Comparison of ENCODE assay signal across 8 cellular contexts in the genomic region with DNA sequence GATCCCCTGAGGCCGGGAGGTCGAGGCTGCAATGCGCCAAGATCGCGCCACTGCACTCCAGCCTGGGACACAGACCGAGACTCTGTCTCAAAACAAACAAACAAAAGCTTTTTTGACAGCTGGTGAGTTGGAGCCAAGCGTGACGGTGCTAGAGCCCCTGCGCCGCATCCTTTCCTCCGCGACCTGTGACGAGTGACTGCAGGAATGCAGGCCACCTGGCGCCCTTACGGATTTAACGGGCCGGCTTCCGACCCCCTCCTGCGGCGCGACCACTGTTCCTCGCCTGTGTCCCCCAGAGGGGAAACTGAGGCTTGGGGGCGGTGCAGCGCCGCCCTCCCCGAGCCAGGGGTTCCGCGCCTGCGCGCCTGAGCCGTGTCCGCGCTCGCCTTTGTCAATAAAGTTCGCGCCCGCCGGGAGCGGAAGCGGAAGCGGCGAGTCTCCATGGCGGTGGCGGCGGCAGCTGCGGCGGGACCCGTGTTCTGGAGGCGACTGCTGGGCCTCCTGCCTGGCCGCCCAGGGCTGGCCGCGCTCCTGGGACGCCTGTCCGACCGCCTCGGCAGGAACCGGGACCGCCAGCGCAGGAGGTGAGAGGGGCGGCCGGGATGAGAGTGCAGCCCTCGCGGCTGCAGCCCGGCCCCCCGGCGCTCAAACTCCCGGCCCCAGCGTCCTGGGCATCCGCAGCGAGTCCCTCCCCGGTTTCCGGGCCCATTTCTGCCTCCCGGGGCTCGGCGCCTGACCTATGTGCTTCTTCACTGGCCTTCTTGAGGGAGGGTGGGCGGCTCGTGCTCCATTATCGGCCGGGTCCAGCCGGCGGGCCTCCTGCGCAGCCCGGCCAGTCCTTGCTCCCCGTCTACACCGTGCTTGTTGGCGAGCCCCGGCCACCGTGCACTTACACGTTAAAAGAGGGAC. TPM values are rescaled to one million over a fixed set of nuclear protein-coding genes. Genes with fewer than 3 reads are reported as not detected.
DNase-seq lines count a peak whose midpoint lies in the region; ATAC-seq and TF ChIP-seq lines count a peak whose summit lies in the region.

A gene with protein sequence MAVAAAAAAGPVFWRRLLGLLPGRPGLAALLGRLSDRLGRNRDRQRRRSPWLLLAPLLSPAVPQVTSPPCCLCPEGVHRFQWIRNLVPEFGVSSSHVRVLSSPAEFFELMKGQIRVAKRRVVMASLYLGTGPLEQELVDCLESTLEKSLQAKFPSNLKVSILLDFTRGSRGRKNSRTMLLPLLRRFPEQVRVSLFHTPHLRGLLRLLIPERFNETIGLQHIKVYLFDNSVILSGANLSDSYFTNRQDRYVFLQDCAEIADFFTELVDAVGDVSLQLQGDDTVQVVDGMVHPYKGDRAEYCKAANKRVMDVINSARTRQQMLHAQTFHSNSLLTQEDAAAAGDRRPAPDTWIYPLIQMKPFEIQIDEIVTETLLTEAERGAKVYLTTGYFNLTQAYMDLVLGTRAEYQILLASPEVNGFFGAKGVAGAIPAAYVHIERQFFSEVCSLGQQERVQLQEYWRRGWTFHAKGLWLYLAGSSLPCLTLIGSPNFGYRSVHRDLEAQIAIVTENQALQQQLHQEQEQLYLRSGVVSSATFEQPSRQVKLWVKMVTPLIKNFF (plus strand): TSS at position 425 of the 909 bp plus-strand sequence. CDS start 17 bp downstream, at position 442.

- CTCF ChIA-PET in activated naive CD4-positive, alpha-beta T cell treated with anti-CD3 and anti-CD28 coated beads for 36 hours (lab: Charles Lee), result interaction anchor here (1.4 to 2.9 kb wide), 3 partner anchors 11 to 43 kb away, joined by 3 to 12 read pairs (median 4); no protein-coding TSS in a partner anchor

- H3K4me3 Mint-ChIP-seq in IgD-negative memory B cell, result peak within 1 kb of the TSS; percentile 88 to 93 (median 92)
- peak within 1 kb of the TSS; percentile 93 for H3K4me3 Mint-ChIP-seq in activated naive CD4-positive, alpha-beta T cell treated with anti-CD3 and anti-CD28 coated beads for 36 hours

- peaks cover 6 to 55% (median 23%) of the 10 kb centered on the region in 3 donors for H3K4me1 ChIP-seq in gastroesophageal sphincter
- peaks cover 84 to 86% of the 10 kb centered on the region in 2 experiments for H3K4me1 ChIP-seq in neutrophil (ENCODE audit: control insufficient read depth in 1 of 2, insufficient read depth in 1 of 2, low read depth in 1 of 2, low read length in 1 of 2)
- peaks cover 83% of the 10 kb centered on the region for H3K4me1 ChIP-seq in suprapubic skin

- H3K27ac ChIP-seq in gastroesophageal sphincter (peak within 1 kb of the TSS; percentile 79 to 94 (median 89)), neutrophil (peak within 1 kb of the TSS; percentile 97), suprapubic skin (peak within 1 kb of the TSS; percentile 93)

- ATAC-seq in GM18861 (IDR thresholded peaks at IDR 0.05; ENCODE audit: unreplicated experiment) (peak; percentile 41), gastroesophageal sphincter (peak; percentile 78)

- intact Hi-C loops in activated naive CD4-positive, alpha-beta T cell treated with anti-CD3 and anti-CD28 coated beads for 36 hours (cut with micrococcal nuclease), result no loop called here

- no CpG with 5 or more reads among the region's 89 CpGs for WGBS in gastroesophageal sphincter (ENCODE audit: low coverage in 1 of 2), 2 donors
- 0% methylated on average over 16 of the region's 89 CpGs for WGBS in suprapubic skin

- H3K27me3 ChIP-seq in gastroesophageal sphincter (no peaks in the 10 kb centered on the region), neutrophil (no peaks in the 10 kb centered on the region), suprapubic skin (no peaks in the 10 kb centered on the region)

- TF ChIP-seq EP300 in gastroesophageal sphincter (IDR thresholded peaks at IDR 0.05) (no peak), suprapubic skin (IDR thresholded peaks at IDR 0.05) (no peak)

- H3K4me3 ChIP-seq in gastroesophageal sphincter (peak within 1 kb of the TSS; percentile 90 to 91), neutrophil (ENCODE audit: low read depth in 1 of 2, low read length in 1 of 2) (peak within 1 kb of the TSS; percentile 78 to 92), suprapubic skin (peak within 1 kb of the TSS; percentile 100)

- H3K36me3 Mint-ChIP-seq in IgD-negative memory B cell, result peaks cover 2% of the 10 kb centered on the region
- peaks cover 28% of the 10 kb centered on the region for H3K36me3 Mint-ChIP-seq in activated naive CD4-positive, alpha-beta T cell treated with anti-CD3 and anti-CD28 coated beads for 36 hours (ENCODE audit: low read depth)

- H3K4me1 Mint-ChIP-seq in IgD-negative memory B cell, result peaks cover 28 to 33% (median 31%) of the 10 kb centered on the region in 3 donors
- peaks cover 63% of the 10 kb centered on the region for H3K4me1 Mint-ChIP-seq in activated naive CD4-positive, alpha-beta T cell treated with anti-CD3 and anti-CD28 coated beads for 36 hours (ENCODE audit: low read depth)

- H3K9me3 ChIP-seq in gastroesophageal sphincter (no peaks in the 10 kb centered on the region), neutrophil (no peaks in the 10 kb centered on the region), suprapubic skin (no peaks in the 10 kb centered on the region)

- peak; percentile 82 for DNase-seq in ACHN
- DNase-seq in SK-MEL-5 (ENCODE audit: low read depth, low spot score), result peak; percentile 87
- peak; percentile 86 for DNase-seq in activated naive CD4-positive, alpha-beta T cell treated with anti-CD3 and anti-CD28 coated beads for 36 hours
- peak; percentile 85 to 94 for DNase-seq in suprapubic skin (ENCODE audit: low spot score in 2 of 2)

- TF ChIP-seq POLR2A in gastroesophageal sphincter (IDR thresholded peaks at IDR 0.05) (peak; percentile 76 to 85), suprapubic skin (IDR thresholded peaks at IDR 0.05) (peak; percentile 26 to 79)

- no peaks in the 10 kb centered on the region for H3K27me3 Mint-ChIP-seq in IgD-negative memory B cell
- H3K27me3 Mint-ChIP-seq in activated naive CD4-positive, alpha-beta T cell treated with anti-CD3 and anti-CD28 coated beads for 36 hours (ENCODE audit: low read depth), result no peaks in the 10 kb centered on the region

- in situ Hi-C loops in ACHN (cut with HindIII; ENCODE audit: low pct_ligation_motif_present, low pct_unique_long_range_greater_than_20kb, low sequenced_read_pairs), result no loop called here
- in situ Hi-C loops in SK-MEL-5 (cut with HindIII; ENCODE audit: low pct_unique_long_range_greater_than_20kb, low sequenced_read_pairs), result no loop called here

- no peaks in the 10 kb centered on the region for H3K9me3 Mint-ChIP-seq in IgD-negative memory B cell
- H3K9me3 Mint-ChIP-seq in activated naive CD4-positive, alpha-beta T cell treated with anti-CD3 and anti-CD28 coated beads for 36 hours, result no peaks in the 10 kb centered on the region

- peak within 1 kb of the TSS; percentile 88 to 92 (median 89) for H3K27ac Mint-ChIP-seq in IgD-negative memory B cell
- peak within 1 kb of the TSS; percentile 99 for H3K27ac Mint-ChIP-seq in activated naive CD4-positive, alpha-beta T cell treated with anti-CD3 and anti-CD28 coated beads for 36 hours

- TF ChIP-seq CTCF in gastroesophageal sphincter (IDR thresholded peaks at IDR 0.05) (peak in 2 of 4 experiments; percentile 12 to 27), neutrophil (IDR thresholded peaks at IDR 0.05) (peak; percentile 53), suprapubic skin (IDR thresholded peaks at IDR 0.05) (no peak)

- H3K36me3 ChIP-seq in gastroesophageal sphincter (no peaks in the 10 kb centered on the region), neutrophil (no peaks in the 10 kb centered on the region), suprapubic skin (no peaks in the 10 kb centered on the region)

RNA-seq across cellular contexts. Expression of the gene that starts here (rescaled TPM):
- 49.7 TPM for polyA plus RNA-seq in IgD-negative memory B cell
- total RNA-seq in SK-MEL-5 (2014; rRNA removed; shearing (Covaris generic)), result 41.7 and 43.5 TPM in 2 replicates
- polyA plus RNA-seq in SK-MEL-5 (2015; cell fraction: cytosol; rRNA removed), result 48.1 and 63.6 TPM in 2 replicates
- polyA plus RNA-seq in SK-MEL-5 (2015; cell fraction: nucleus; rRNA removed), result 282 and 416 TPM in 2 replicates
- 10 to 100 TPM; 69.0 to 73.1 TPM for total RNA-seq in activated naive CD4-positive, alpha-beta T cell treated with anti-CD3 and anti-CD28 coated beads for 36 hours
- total RNA-seq in gastroesophageal sphincter, result 10 to 100 TPM; 24.1 to 53.0 (median 38.8) TPM
- total RNA-seq in suprapubic skin, result 10 to 100 TPM; 23.9 to 51.7 (median 34.2) TPM

Comparison
In these comparisons a context has a peak if more than half of its experiments do, and no peak if none do; other contexts are left out.
1. Peak in every context shown above with its lines: DNase-seq, ATAC-seq, H3K4me3 ChIP-seq and H3K27ac ChIP-seq.